ENCODE assay signal across 16 cellular contexts in genomic region chr13:41751277-41751676, GRCh38.
DNase-seq lines count a peak whose midpoint lies in the region; ATAC-seq and TF ChIP-seq lines count a peak whose summit lies in the region.
"Had no signal": no experiment of that assay in that cellular context is flagged by ENCODE, and none has a peak within 500 bp of the region (broad histone marks: within the 10 kb centered on the region; RNA-seq: fewer than 3 reads in every experiment).

No MANE protein-coding gene starts in this region.

- ATAC-seq in SK-N-SH treated with all-trans-retinoic acid at 6 μM for 48 hours (peak; percentile 99), left lobe of liver (peak; percentile 45), left colon (no peak), GM18519 (IDR thresholded peaks at IDR 0.05; ENCODE audit: low FRiP score, unreplicated experiment) (no peak)
- ATAC-seq: activated T-helper 17 cell treated with anti-CD3 and anti-CD28 coated beads, Interleukin-2, amount 50 U/mL, for 72 hours; mucosa of descending colon; Panc1 had no signal

- H3K4me1 ChIP-seq in fibroblast of lung (ENCODE audit: control insufficient read depth, extremely low read depth, insufficient read depth, low read length) = no peaks in the 10 kb centered on the region

- H3K27ac ChIP-seq in fibroblast of lung (ENCODE audit: insufficient read depth, low read length) = no peak overlapping the region

- no peaks in the 10 kb centered on the region for H3K27me3 ChIP-seq in fibroblast of lung (ENCODE audit: control insufficient read depth, insufficient read depth, low read length)

- H3K4me2 ChIP-seq in fibroblast of lung (ENCODE audit: extremely low read depth, insufficient read depth, low read length) = no peak overlapping the region

- peak; percentile 25 for DNase-seq in AG08396 (ENCODE audit: low spot score)
- DNase-seq in fibroblast of lung (ENCODE audit: low read depth in 2 of 2) = peak; percentile 59 to 74
- DNase-seq in left lobe of liver (ENCODE audit: low spot score) = no peak
- DNase-seq in left colon = no peak
- DNase-seq in SKM-1 treated with dmso at 0.1 percent for 144 hours (lab: John Stamatoyannopoulos, UW; ENCODE audit: unreplicated experiment) = no peak
- DNase-seq in DMS153 treated with DMSO at 0.1 percent for 48 hours (lab: John Stamatoyannopoulos, UW; ENCODE audit: unreplicated experiment) = no peak
- DNase-seq: activated CD4-positive, alpha-beta T cell treated with anti-CD3 and anti-CD28 coated beads, Interleukin-2, amount 50 U/mL, for 4 hours; cerebellar nuclear complex; DMS53; mucosa of descending colon; NCI-H1436; T-helper 2 cell had no signal

- no peak for TF ChIP-seq CTCF in fibroblast of lung (conservative IDR thresholded peaks at IDR 0.05 in 1 of 2, IDR thresholded peaks at IDR 0.05 in 1 of 2; ENCODE audit: low read depth in 1 of 2, low read length in 2 of 2)

- no peak overlapping the region for H3K4me3 ChIP-seq in fibroblast of lung (replicated peaks in 1 of 4; ENCODE audit: control extremely low read depth in 1 of 4, insufficient read depth in 1 of 4, low read depth in 3 of 4, low read length in 4 of 4)
- H3K4me3 ChIP-seq: mucosa of descending colon had no signal

- H3K36me3 ChIP-seq in fibroblast of lung (ENCODE audit: control insufficient read depth, insufficient read depth, low read length) = no peaks in the 10 kb centered on the region

- H4K20me1 ChIP-seq in fibroblast of lung (ENCODE audit: control insufficient read depth, extremely low read depth, insufficient read depth, low read length) = no peaks in the 10 kb centered on the region

- intact Hi-C loops in left colon (cut with DNase I, micrococcal nuclease) = no loop called here

- no peaks in the 10 kb centered on the region for H3K79me2 ChIP-seq in fibroblast of lung (ENCODE audit: control insufficient read depth, insufficient read depth, low read length)

- no peak overlapping the region for H3K9ac ChIP-seq in fibroblast of lung (ENCODE audit: insufficient read depth, low read length)

- no peak overlapping the region for H2AFZ ChIP-seq in fibroblast of lung (ENCODE audit: low read length)

- H3K9me3 ChIP-seq in fibroblast of lung (ENCODE audit: control insufficient read depth, insufficient read depth, low read depth, low read length) = no peaks in the 10 kb centered on the region
- H3K9me3 ChIP-seq: mucosa of descending colon had no signal

TF ChIP-seq in SK-N-SH treated with all-trans-retinoic acid at 6 μM for 48 hours, 23 proteins besides CTCF, POLR2A, EP300 and RAD21 (continues in another document):
- TF ChIP-seq ARNTL (CRISPR knock-in tag; IDR thresholded peaks at IDR 0.05; ENCODE audit: borderline replicate concordance, low read depth) (no peak), TCF4 (CRISPR knock-in tag; IDR thresholded peaks at IDR 0.05; ENCODE audit: borderline replicate concordance) (peak; percentile 54), BACH2 (CRISPR knock-in tag; IDR thresholded peaks at IDR 0.05; ENCODE audit: borderline replicate concordance) (no peak), TOX (CRISPR knock-in tag; IDR thresholded peaks at IDR 0.05; ENCODE audit: borderline replicate concordance) (no peak), PPARA (CRISPR knock-in tag; IDR thresholded peaks at IDR 0.05; ENCODE audit: borderline replicate concordance) (no peak), ZNF8 (CRISPR knock-in tag; IDR thresholded peaks at IDR 0.05) (no peak), ZNF565 (CRISPR knock-in tag; conservative IDR thresholded peaks at IDR 0.05; ENCODE audit: low read depth) (no peak), CREB5 (CRISPR knock-in tag; IDR thresholded peaks at IDR 0.05; ENCODE audit: low read depth) (peak; percentile 62; the same call in 1 of the 2 replicates), POU6F1 (CRISPR knock-in tag; IDR thresholded peaks at IDR 0.05; ENCODE audit: borderline replicate concordance, low read depth) (peak; percentile 76; the same call in 1 of the 2 replicates), SNAI2 (CRISPR knock-in tag; IDR thresholded peaks at IDR 0.05) (0 out of 2 replicates have a peak, but pooled peaks have one; percentile 70), GLIS3 (CRISPR knock-in tag; IDR thresholded peaks at IDR 0.05) (no peak), ESRRG (CRISPR knock-in tag; IDR thresholded peaks at IDR 0.05) (no peak), ZFP30 (CRISPR knock-in tag; IDR thresholded peaks at IDR 0.05) (no peak), CSRNP3 (CRISPR knock-in tag; IDR thresholded peaks at IDR 0.05) (no peak), CSDC2 (CRISPR knock-in tag; IDR thresholded peaks at IDR 0.05) (no peak), ZNF70 (CRISPR knock-in tag; IDR thresholded peaks at IDR 0.05) (no peak), PATZ1 (CRISPR knock-in tag; IDR thresholded peaks at IDR 0.05; ENCODE audit: borderline replicate concordance) (no peak), ISL1 (CRISPR knock-in tag; IDR thresholded peaks at IDR 0.05) (peak; percentile 98), OSR1 (CRISPR knock-in tag; IDR thresholded peaks at IDR 0.05) (no peak), ZC3H10 (CRISPR knock-in tag; IDR thresholded peaks at IDR 0.05) (0 out of 2 replicates have a peak, but pooled peaks have one; percentile 41), RARB (CRISPR knock-in tag; IDR thresholded peaks at IDR 0.05) (no peak), ZFP3 (CRISPR knock-in tag; IDR thresholded peaks at IDR 0.05) (no peak)

Comparison
In these comparisons a context has a peak if more than half of its experiments do, and no peak if none do; other contexts are left out.
1. DNase-seq: peak in AG08396 (single experiment) and fibroblast of lung (2 of 2); none in left lobe of liver (single experiment), left colon (0 of 2), SKM-1 treated with dmso at 0.1 percent for 144 hours (single experiment) and DMS153 treated with DMSO at 0.1 percent for 48 hours (single experiment).
2. ATAC-seq: peak in SK-N-SH treated with all-trans-retinoic acid at 6 μM for 48 hours (single experiment) and left lobe of liver (single experiment); none in left colon (single experiment) and GM18519 (single experiment).